ENCODE assay signal across 8 cellular contexts in genomic region chr9:1018121-1018520, GRCh38. TPM values are rescaled to one million over a fixed set of nuclear protein-coding genes. Genes with fewer than 3 reads are reported as not detected.
A peak's percentile ranks its signal among the peaks of the same experiment; 100 is the strongest.
DNase-seq lines count a peak whose midpoint lies in the region; ATAC-seq and TF ChIP-seq lines count a peak whose summit lies in the region.

No MANE protein-coding gene starts in this region.

- H3K27me3 Mint-ChIP-seq in MCF 10A (ENCODE audit: insufficient read depth, unreplicated experiment) (peaks cover 22% of the 10 kb centered on the region), type B pancreatic cell (peaks cover 30% of the 10 kb centered on the region)

- H3K9me2 ChIP-seq in OCI-LY1 (ENCODE audit: low read depth, low read length), result no peaks in the 10 kb centered on the region

- CTCF ChIA-PET in MCF 10A (lab: Yijun Ruan, JAX), result interaction anchor here (2.6 kb wide), 1 partner anchor 9 kb away, joined by 15 read pairs; no protein-coding TSS in a partner anchor

- peak; percentile 34 for DNase-seq in MCF 10A (ENCODE audit: unreplicated experiment)
- no peak for DNase-seq in breast epithelium (ENCODE audit: low spot score in 2 of 2)
- DNase-seq in fibroblast of pulmonary artery (ENCODE audit: low read depth), result peak; percentile 8
- DNase-seq in type B pancreatic cell (ENCODE audit: extremely low spot score, unreplicated experiment), result no peak
- no peak for DNase-seq in NCI-H128 (lab: John Stamatoyannopoulos, UW; ENCODE audit: unreplicated experiment)
- no peak for DNase-seq in sigmoid colon

- H3K4me1 ChIP-seq in breast epithelium (no peaks in the 10 kb centered on the region), OCI-LY1 (ENCODE audit: insufficient read depth, low read length, severe bottlenecking) (no peaks in the 10 kb centered on the region), sigmoid colon (no peaks in the 10 kb centered on the region)

- H3K4me1 Mint-ChIP-seq in MCF 10A (ENCODE audit: insufficient read depth, unreplicated experiment) (no peaks in the 10 kb centered on the region), type B pancreatic cell (ENCODE audit: unreplicated experiment) (peaks cover 9% of the 10 kb centered on the region)

- TF ChIP-seq CTCF in MCF 10A (IDR thresholded peaks at IDR 0.05; ENCODE audit: unreplicated experiment), result no peak
- no peak for TF ChIP-seq CTCF in breast epithelium (IDR thresholded peaks at IDR 0.05)
- TF ChIP-seq CTCF in OCI-LY1 (IDR thresholded peaks at IDR 0.05; ENCODE audit: low read length), result peak; percentile 58
- TF ChIP-seq CTCF in fibroblast of pulmonary artery (IDR thresholded peaks at IDR 0.05; ENCODE audit: low read length, missing control alignments), result peak; percentile 19
- peak; percentile 60 for TF ChIP-seq CTCF in type B pancreatic cell (conservative IDR thresholded peaks at IDR 0.05)
- TF ChIP-seq CTCF in sigmoid colon (IDR thresholded peaks at IDR 0.05), result no peak

- no TSS peak for BruUV-seq in MCF 10A (replicated peaks; lab: Mats Ljungman, UMichigan)

- TF ChIP-seq POLR2A in breast epithelium (IDR thresholded peaks at IDR 0.05) (no peak), sigmoid colon (IDR thresholded peaks at IDR 0.05) (no peak)

- intact Hi-C loops in MCF 10A (cut with micrococcal nuclease) (no loop called here), breast epithelium (cut with DNase I; ENCODE audit: low total_unique reads) (no loop called here), sigmoid colon (cut with DNase I) (no loop called here)

- H3K27ac ChIP-seq in breast epithelium (no peak overlapping the region), OCI-LY1 (ENCODE audit: low read depth, low read length, poor library complexity, severe bottlenecking) (no peak overlapping the region), sigmoid colon (no peak overlapping the region)

- H3K9me3 ChIP-seq in breast epithelium (peaks cover 0 to 8% of the 10 kb centered on the region in 2 donors), OCI-LY1 (ENCODE audit: low read length) (no peaks in the 10 kb centered on the region), sigmoid colon (peaks cover 0 to 8% (median 4%) of the 10 kb centered on the region in 4 donors)

- H3K36me3 ChIP-seq in breast epithelium, result no peaks in the 10 kb centered on the region
- no peaks in the 10 kb centered on the region for H3K36me3 ChIP-seq in OCI-LY1 (ENCODE audit: insufficient read depth, low read length)
- no peaks in the 10 kb centered on the region for H3K36me3 ChIP-seq in sigmoid colon

- H3K27me3 ChIP-seq in breast epithelium (peaks cover 0 to 7% of the 10 kb centered on the region in 2 donors), OCI-LY1 (ENCODE audit: insufficient read depth, low read length) (no peaks in the 10 kb centered on the region), sigmoid colon (peaks cover 0 to 44% (median 0%) of the 10 kb centered on the region in 3 donors)

- H3K9me3 Mint-ChIP-seq in MCF 10A (ENCODE audit: unreplicated experiment) (no peaks in the 10 kb centered on the region), type B pancreatic cell (no peaks in the 10 kb centered on the region)

- TF ChIP-seq EP300 in sigmoid colon (IDR thresholded peaks at IDR 0.05), result no peak

- H3K4me2 ChIP-seq in OCI-LY1 (ENCODE audit: low read length), result no peak overlapping the region

- POLR2A ChIA-PET in MCF 10A (lab: Yijun Ruan, JAX), result no interaction called here

- 6 to 13% methylated on average over 10 of the region's 10 CpGs for WGBS in sigmoid colon, 2 donors

- H2AFZ ChIP-seq in OCI-LY1 (ENCODE audit: low read length), result no peak overlapping the region

- ATAC-seq in HG02852 (IDR thresholded peaks at IDR 0.05; ENCODE audit: unreplicated experiment), result no peak

- no peak overlapping the region for H3K27ac Mint-ChIP-seq in MCF 10A (ENCODE audit: low read depth, unreplicated experiment)
- no peak overlapping the region for H3K27ac Mint-ChIP-seq in type B pancreatic cell

- H3K4me3 Mint-ChIP-seq in MCF 10A (ENCODE audit: unreplicated experiment) (no peak overlapping the region), type B pancreatic cell (no peak overlapping the region)

- H3K36me3 Mint-ChIP-seq in MCF 10A (ENCODE audit: insufficient read depth, unreplicated experiment) (no peaks in the 10 kb centered on the region), type B pancreatic cell (no peaks in the 10 kb centered on the region)

- H3K9ac ChIP-seq in OCI-LY1 (ENCODE audit: low read length), result no peak overlapping the region

- no peaks in the 10 kb centered on the region for H3F3A ChIP-seq in OCI-LY1 (ENCODE audit: insufficient read depth, low read length)

- H4K20me1 ChIP-seq in OCI-LY1 (ENCODE audit: insufficient read depth, low read length), result no peaks in the 10 kb centered on the region

- H3K79me2 ChIP-seq in OCI-LY1 (ENCODE audit: insufficient read depth, low read length), result no peaks in the 10 kb centered on the region

- H3K4me3 ChIP-seq in breast epithelium, result no peak overlapping the region
- no peak overlapping the region for H3K4me3 ChIP-seq in OCI-LY1 (ENCODE audit: low read depth, low read length, poor library complexity, severe bottlenecking)
- H3K4me3 ChIP-seq in fibroblast of pulmonary artery (replicated peaks; ENCODE audit: low read depth, low read length), result no peak overlapping the region
- no peak overlapping the region for H3K4me3 ChIP-seq in sigmoid colon

RNA-seq across cellular contexts. Expression of gene DMRT2, which starts 32.0 kb away (rescaled TPM):
- total RNA-seq in MCF 10A (2022) (not detected in 2 replicates), breast epithelium (10 to 100 TPM in 1 of 3 donors, 1 to 10 TPM in 2; 1.3 to 16.0 (median 5.2) TPM), type B pancreatic cell (ENCODE audit: low replicate concordance) (11.4 and 18.8 TPM in 2 replicates), sigmoid colon (1 to 10 TPM in 1 of 4 donors, under 1 TPM in 2, not detected in 1; 0.33 to 3.9 (median 0.36) TPM)
- 1 to 10 TPM; 1.8 to 5.8 (median 2.1) TPM for polyA plus RNA-seq in sigmoid colon

RNA-seq across cellular contexts. Expression of gene DMRT3, which starts 41.7 kb away (rescaled TPM):
- total RNA-seq in MCF 10A (2022) (not detected in 2 replicates), breast epithelium (1 to 10 TPM in 1 of 3 donors, under 1 TPM in 2; 0.29 to 1.8 (median 0.33) TPM), type B pancreatic cell (ENCODE audit: low replicate concordance) (0.74 and 0.80 TPM in 2 replicates), sigmoid colon (not detected)
- not detected for polyA plus RNA-seq in sigmoid colon

Comparison
In these comparisons a context has a peak if more than half of its experiments do, and no peak if none do; other contexts are left out.
1. DNase-seq: peak in MCF 10A (single experiment) and fibroblast of pulmonary artery (single experiment); none in breast epithelium (0 of 2), type B pancreatic cell (single experiment), NCI-H128 (single experiment) and sigmoid colon (single experiment).
2. CTCF ChIP-seq: peak in OCI-LY1 (single experiment), fibroblast of pulmonary artery (single experiment) and type B pancreatic cell (single experiment); none in MCF 10A (single experiment), breast epithelium (0 of 3) and sigmoid colon (0 of 4).